Comparison of ENCODE assay signal across 15 cellular contexts in genomic region chr6:106688177-106688951, GRCh38. TPM values are rescaled to one million over a fixed set of nuclear protein-coding genes. Genes with fewer than 3 reads are reported as not detected.
DNase-seq lines count a peak whose midpoint lies in the region; ATAC-seq, FAIRE-seq and TF ChIP-seq lines count a peak whose summit lies in the region.
"Had no signal": no experiment of that assay in that cellular context is flagged by ENCODE, and none has a peak within 500 bp of the region (broad histone marks: within the 10 kb centered on the region; RNA-seq: fewer than 3 reads in every experiment).

No MANE protein-coding gene starts in this region.

- H3K9me3 ChIP-seq in mammary epithelial cell (replicated peaks; ENCODE audit: insufficient read depth, low read length): no peaks in the 10 kb centered on the region
- H3K9me3 ChIP-seq: ascending aorta, heart right ventricle had no signal

- TF ChIP-seq CTCF in GM12873 (IDR thresholded peaks at IDR 0.05; ENCODE audit: insufficient read depth, low read depth, low read length, missing control alignments): peak; percentile 37
- TF ChIP-seq CTCF in mammary epithelial cell (conservative IDR thresholded peaks at IDR 0.05 in 1 of 2, IDR thresholded peaks at IDR 0.05 in 1 of 2; ENCODE audit: extremely low read depth in 1 of 2, insufficient read depth in 1 of 2, low read depth in 1 of 2, low read length in 2 of 2): peak; percentile 30 to 48
- TF ChIP-seq CTCF in osteocyte (IDR thresholded peaks at IDR 0.05): peak; percentile 20

- no peak overlapping the region for H3K4me3 ChIP-seq in mammary epithelial cell (replicated peaks in 1 of 3; ENCODE audit: insufficient read depth in 1 of 3, low read depth in 2 of 3, low read length in 3 of 3)
- H3K4me3 ChIP-seq: ascending aorta, heart right ventricle had no signal

- no peaks in the 10 kb centered on the region for H3K79me2 ChIP-seq in mammary epithelial cell (ENCODE audit: insufficient read depth, low read length)

- no peaks in the 10 kb centered on the region for H3K9me3 Mint-ChIP-seq in osteocyte (ENCODE audit: unreplicated experiment)
- no peaks in the 10 kb centered on the region for H3K9me3 Mint-ChIP-seq in activated naive CD4-positive, alpha-beta T cell treated with anti-CD3 and anti-CD28 coated beads, Interleukin-2, amount 10 ng/mL, durations not matched to agents 7 days and 5 days
- H3K9me3 Mint-ChIP-seq: activated T-cell treated with anti-CD3 and anti-CD28 coated beads, Interleukin-2, amount 50 U/mL, for 24 hours had no signal

- no TSS peak for BruUV-seq in mammary epithelial cell (replicated peaks; lab: Mats Ljungman, UMichigan)

- no peaks in the 10 kb centered on the region for H3K36me3 ChIP-seq in mammary epithelial cell (ENCODE audit: insufficient read depth, low read length)
- H3K36me3 ChIP-seq: ascending aorta, heart right ventricle had no signal

- peak overlapping the region; percentile 13 for H3K27ac ChIP-seq in mammary epithelial cell (ENCODE audit: insufficient read depth, low read depth, low read length)
- H3K27ac ChIP-seq: ascending aorta, heart right ventricle had no signal

- CTCF ChIA-PET in mammary epithelial cell (lab: Charles Lee; ENCODE audit: low non-redundant PET): no interaction called here
- CTCF ChIA-PET in activated naive CD4-positive, alpha-beta T cell treated with anti-CD3 and anti-CD28 coated beads, Interleukin-2, amount 10 ng/mL, durations not matched to agents 7 days and 5 days (lab: Charles Lee): interaction anchor here (1.9 kb wide), 1 partner anchor 309 kb away, joined by 9 read pairs; no protein-coding TSS in a partner anchor

- peak overlapping the region; percentile 63 for H2AFZ ChIP-seq in mammary epithelial cell (ENCODE audit: low read depth, low read length)

- H3K27ac Mint-ChIP-seq in osteocyte (ENCODE audit: unreplicated experiment): no peak overlapping the region
- H3K27ac Mint-ChIP-seq in activated naive CD4-positive, alpha-beta T cell treated with anti-CD3 and anti-CD28 coated beads, Interleukin-2, amount 10 ng/mL, durations not matched to agents 7 days and 5 days: no peak overlapping the region
- H3K27ac Mint-ChIP-seq: activated T-cell treated with anti-CD3 and anti-CD28 coated beads, Interleukin-2, amount 50 U/mL, for 24 hours had no signal

- TF ChIP-seq POLR2A in H54 (IDR thresholded peaks at IDR 0.05; ENCODE audit: low read depth, low read length): no peak

- FAIRE-seq in H54 (lab: Jason Lieb, UNC): no peak

- H3K4me3 Mint-ChIP-seq in osteocyte (ENCODE audit: unreplicated experiment): no peak overlapping the region
- H3K4me3 Mint-ChIP-seq in activated naive CD4-positive, alpha-beta T cell treated with anti-CD3 and anti-CD28 coated beads, Interleukin-2, amount 10 ng/mL, durations not matched to agents 7 days and 5 days: no peak overlapping the region
- H3K4me3 Mint-ChIP-seq: activated T-cell treated with anti-CD3 and anti-CD28 coated beads, Interleukin-2, amount 50 U/mL, for 24 hours had no signal

- H3K4me2 ChIP-seq in mammary epithelial cell (ENCODE audit: insufficient read depth, low read depth, low read length): peak overlapping the region; percentile 63

- intact Hi-C loops in mammary epithelial cell (cut with micrococcal nuclease): loop anchor here (5.0 kb wide), 1 partner anchor 241 kb away; no protein-coding TSS in a partner anchor

- H3K27me3 Mint-ChIP-seq in osteocyte (ENCODE audit: unreplicated experiment): no peaks in the 10 kb centered on the region
- peaks cover 9% of the 10 kb centered on the region for H3K27me3 Mint-ChIP-seq in activated naive CD4-positive, alpha-beta T cell treated with anti-CD3 and anti-CD28 coated beads, Interleukin-2, amount 10 ng/mL, durations not matched to agents 7 days and 5 days
- H3K27me3 Mint-ChIP-seq: activated T-cell treated with anti-CD3 and anti-CD28 coated beads, Interleukin-2, amount 50 U/mL, for 24 hours had no signal

- 19% methylated on average over 6 of the region's 6 CpGs for WGBS in mammary epithelial cell (ENCODE audit: low coverage, missing lambda C conversion rate)

- peaks cover 15% of the 10 kb centered on the region for H3K4me1 ChIP-seq in mammary epithelial cell (ENCODE audit: insufficient read depth, low read length)

- H3K27me3 ChIP-seq in mammary epithelial cell (ENCODE audit: insufficient read depth, low read length): no peaks in the 10 kb centered on the region
- H3K27me3 ChIP-seq: ascending aorta had no signal

- DNase-seq in HT-29 (ENCODE audit: low spot score): peak; percentile 44
- DNase-seq in mammary epithelial cell: no peak
- no peak for DNase-seq in osteocyte (ENCODE audit: extremely low spot score, unreplicated experiment)
- no peak for DNase-seq in GM19240 (ENCODE audit: insufficient read length, low spot score)
- DNase-seq in activated naive CD4-positive, alpha-beta T cell treated with anti-CD3 and anti-CD28 coated beads, Interleukin-2, amount 10 ng/mL, durations not matched to agents 7 days and 5 days: no peak
- no peak for DNase-seq in H54 (ENCODE audit: insufficient read length, low spot score)
- DNase-seq: activated T-cell treated with anti-CD3 and anti-CD28 coated beads, Interleukin-2, amount 50 U/mL, for 24 hours; effector memory CD4-positive, alpha-beta T cell; heart right ventricle; KBM-7; NCI-H2227 treated with DMSO at 0.1 percent for 48 hours; retina had no signal

- no peaks in the 10 kb centered on the region for H3K36me3 Mint-ChIP-seq in osteocyte (ENCODE audit: unreplicated experiment)
- H3K36me3 Mint-ChIP-seq in activated naive CD4-positive, alpha-beta T cell treated with anti-CD3 and anti-CD28 coated beads, Interleukin-2, amount 10 ng/mL, durations not matched to agents 7 days and 5 days: no peaks in the 10 kb centered on the region

- dilution Hi-C loops in mammary epithelial cell (cut with HindIII; ENCODE audit: low sequenced_read_pairs): no loop called here

- no peaks in the 10 kb centered on the region for H4K20me1 ChIP-seq in mammary epithelial cell (ENCODE audit: insufficient read depth, low read length)

- in situ Hi-C loops in mammary epithelial cell (cut with MboI; ENCODE audit: low sequenced_read_pairs in 2 of 2): no loop called here

- H3K9ac ChIP-seq in mammary epithelial cell (ENCODE audit: insufficient read depth, low read length): no peak overlapping the region

- no peak for ATAC-seq in HG02763 (IDR thresholded peaks at IDR 0.05; ENCODE audit: unreplicated experiment)
- ATAC-seq: heart right ventricle had no signal

- peaks cover 20% of the 10 kb centered on the region for H3K4me1 Mint-ChIP-seq in osteocyte (ENCODE audit: unreplicated experiment)
- no peaks in the 10 kb centered on the region for H3K4me1 Mint-ChIP-seq in activated naive CD4-positive, alpha-beta T cell treated with anti-CD3 and anti-CD28 coated beads, Interleukin-2, amount 10 ng/mL, durations not matched to agents 7 days and 5 days

RNA-seq across cellular contexts. Expression of gene QRSL1, which starts 59.0 kb away (rescaled TPM):
- 5.7 and 6.7 TPM in 2 replicates for total RNA-seq in HT-29 (2014; rRNA removed; shearing (Covaris generic))
- total RNA-seq in mammary epithelial cell: 10 to 100 TPM; 10.8 to 14.9 TPM
- polyA plus RNA-seq in mammary epithelial cell: 6.7 TPM
- 3.4 TPM for polyA minus RNA-seq in mammary epithelial cell
- 12.2 and 12.9 TPM in 2 replicates for total RNA-seq in osteocyte

RNA-seq across cellular contexts. Expression of gene RTN4IP1, which starts 59.1 kb away (rescaled TPM):
- total RNA-seq in HT-29 (2014; rRNA removed; shearing (Covaris generic)): 4.1 and 4.4 TPM in 2 replicates
- 1 to 10 TPM; 4.3 to 7.4 TPM for total RNA-seq in mammary epithelial cell
- polyA plus RNA-seq in mammary epithelial cell: 8.3 TPM
- polyA minus RNA-seq in mammary epithelial cell: 18.6 TPM
- total RNA-seq in osteocyte: 5.0 and 5.5 TPM in 2 replicates
